8 cellular contexts compared by ENCODE assay signal in genomic region chr5:7927466-7928375, GRCh38. TPM values are rescaled to one million over a fixed set of nuclear protein-coding genes. Genes with fewer than 3 reads are reported as not detected.
A peak's percentile ranks its signal among the peaks of the same experiment; 100 is the strongest.
DNase-seq lines count a peak whose midpoint lies in the region; ATAC-seq, FAIRE-seq and TF ChIP-seq lines count a peak whose summit lies in the region.

No MANE protein-coding gene starts in this region.

- no peak overlapping the region for H3K4me3 Mint-ChIP-seq in activated CD8-positive, alpha-beta T cell treated with anti-CD3 and anti-CD28 coated beads for 36 hours
- H3K4me3 Mint-ChIP-seq in activated T-helper 2 cell treated with anti-CD3 and anti-CD28 coated beads, Interferon-gamma antibody, Interleukin-2, Interleukin-4, amounts not matched to agents 10 μg/mL and 5 μg/mL and 100 μg/mL, durations not matched to agents 14 hours and 24 hours and 36 hours (ENCODE audit: low read depth) = no peak overlapping the region

- CTCF ChIA-PET in activated CD8-positive, alpha-beta T cell treated with anti-CD3 and anti-CD28 coated beads for 36 hours (lab: Charles Lee) = interaction anchor here (1.0 to 2.1 kb wide), 9 partner anchors 9 to 1282 kb away, joined by 3 to 8 read pairs (median 3); no protein-coding TSS in a partner anchor

- no peaks in the 10 kb centered on the region for H3K9me3 Mint-ChIP-seq in activated CD8-positive, alpha-beta T cell treated with anti-CD3 and anti-CD28 coated beads for 36 hours
- no peaks in the 10 kb centered on the region for H3K9me3 Mint-ChIP-seq in activated T-helper 2 cell treated with anti-CD3 and anti-CD28 coated beads, Interferon-gamma antibody, Interleukin-2, Interleukin-4, amounts not matched to agents 10 μg/mL and 5 μg/mL and 100 μg/mL, durations not matched to agents 14 hours and 24 hours and 36 hours

- TF ChIP-seq CTCF in D721Med (IDR thresholded peaks at IDR 0.05; ENCODE audit: insufficient read depth, missing control alignments) (peak; percentile 90), fibroblast of the aortic adventitia (IDR thresholded peaks at IDR 0.05; ENCODE audit: insufficient read depth, low read length) (peak; percentile 80)
- TF ChIP-seq CTCF in activated CD8-positive, alpha-beta T cell treated with anti-CD3 and anti-CD28 coated beads for 36 hours (IDR thresholded peaks at IDR 0.05) = peak; percentile 76

- intact Hi-C loops in activated CD8-positive, alpha-beta T cell treated with anti-CD3 and anti-CD28 coated beads for 36 hours (cut with micrococcal nuclease) = loop anchor here (10.0 kb wide), 1 partner anchor 1617 kb away; the partner anchor contains the start of gene SEMA5A
- intact Hi-C loops in activated T-helper 2 cell treated with anti-CD3 and anti-CD28 coated beads, Interferon-gamma antibody, Interleukin-2, Interleukin-4, amounts not matched to agents 10 μg/mL and 5 μg/mL and 100 μg/mL, durations not matched to agents 14 hours and 24 hours and 36 hours (cut with micrococcal nuclease) = loop anchor here (5.0 kb wide), 2 partner anchors 1280 to 1615 kb away; no protein-coding TSS in a partner anchor

- no peaks in the 10 kb centered on the region for H3K36me3 Mint-ChIP-seq in activated CD8-positive, alpha-beta T cell treated with anti-CD3 and anti-CD28 coated beads for 36 hours (ENCODE audit: low read depth)
- H3K36me3 Mint-ChIP-seq in activated T-helper 2 cell treated with anti-CD3 and anti-CD28 coated beads, Interferon-gamma antibody, Interleukin-2, Interleukin-4, amounts not matched to agents 10 μg/mL and 5 μg/mL and 100 μg/mL, durations not matched to agents 14 hours and 24 hours and 36 hours (ENCODE audit: low read depth) = no peaks in the 10 kb centered on the region

- H3K4me3 ChIP-seq in fibroblast of the aortic adventitia (ENCODE audit: low read depth, low read length) = no peak overlapping the region

- H3K27me3 Mint-ChIP-seq in activated CD8-positive, alpha-beta T cell treated with anti-CD3 and anti-CD28 coated beads for 36 hours = peaks cover 6% of the 10 kb centered on the region
- peaks cover 3% of the 10 kb centered on the region for H3K27me3 Mint-ChIP-seq in activated T-helper 2 cell treated with anti-CD3 and anti-CD28 coated beads, Interferon-gamma antibody, Interleukin-2, Interleukin-4, amounts not matched to agents 10 μg/mL and 5 μg/mL and 100 μg/mL, durations not matched to agents 14 hours and 24 hours and 36 hours (ENCODE audit: low read depth)

- H3K4me1 Mint-ChIP-seq in activated CD8-positive, alpha-beta T cell treated with anti-CD3 and anti-CD28 coated beads for 36 hours (ENCODE audit: low read depth) = no peaks in the 10 kb centered on the region
- H3K4me1 Mint-ChIP-seq in activated T-helper 2 cell treated with anti-CD3 and anti-CD28 coated beads, Interferon-gamma antibody, Interleukin-2, Interleukin-4, amounts not matched to agents 10 μg/mL and 5 μg/mL and 100 μg/mL, durations not matched to agents 14 hours and 24 hours and 36 hours (ENCODE audit: low read depth) = no peaks in the 10 kb centered on the region

- ATAC-seq in GM19438 (IDR thresholded peaks at IDR 0.05; ENCODE audit: low read depth, unreplicated experiment) (peak; percentile 91), HG03469 (IDR thresholded peaks at IDR 0.05; ENCODE audit: unreplicated experiment) (peak; percentile 73)
- peak; percentile 80 for ATAC-seq in activated CD8-positive, alpha-beta T cell treated with anti-CD3 and anti-CD28 coated beads for 36 hours

- DNase-seq in D721Med (ENCODE audit: insufficient read length, low spot score) = peak; percentile 20
- peak; percentile 37 for DNase-seq in NCI-H510A (lab: John Stamatoyannopoulos, UW)
- peak; percentile 64 for DNase-seq in activated CD8-positive, alpha-beta T cell treated with anti-CD3 and anti-CD28 coated beads for 36 hours
- DNase-seq in fibroblast of the aortic adventitia (ENCODE audit: low read depth) = peak; percentile 64
- peak in 34 of 56 donors; percentile 3 to 61 (median 17) for DNase-seq in nucleus accumbens (lab: John Stamatoyannopoulos, UW)
- no peak for DNase-seq in activated T-helper 2 cell treated with anti-CD3 and anti-CD28 coated beads, Interferon-gamma antibody, Interleukin-2, Interleukin-4, amounts not matched to agents 10 μg/mL and 5 μg/mL and 100 μg/mL, durations not matched to agents 14 hours and 24 hours and 36 hours (ENCODE audit: low spot score)

- POLR2A ChIA-PET in activated CD8-positive, alpha-beta T cell treated with anti-CD3 and anti-CD28 coated beads for 36 hours (lab: Charles Lee) = interaction anchor here (0.5 kb wide), 1 partner anchor 90 kb away, joined by 3 read pairs; no protein-coding TSS in a partner anchor

- no peak for FAIRE-seq in D721Med (lab: Jason Lieb, UNC)

- H3K27ac Mint-ChIP-seq in activated CD8-positive, alpha-beta T cell treated with anti-CD3 and anti-CD28 coated beads for 36 hours = no peak overlapping the region
- no peak overlapping the region for H3K27ac Mint-ChIP-seq in activated T-helper 2 cell treated with anti-CD3 and anti-CD28 coated beads, Interferon-gamma antibody, Interleukin-2, Interleukin-4, amounts not matched to agents 10 μg/mL and 5 μg/mL and 100 μg/mL, durations not matched to agents 14 hours and 24 hours and 36 hours

RNA-seq across cellular contexts. Expression of gene MTRR, which starts 58.8 kb away (rescaled TPM):
- total RNA-seq in activated CD8-positive, alpha-beta T cell treated with anti-CD3 and anti-CD28 coated beads for 36 hours = 10 to 100 TPM; 54.3 to 57.8 TPM
- total RNA-seq in fibroblast of the aortic adventitia (ENCODE audit: low replicate concordance) = 21.6 and 40.3 TPM in 2 replicates
- total RNA-seq in activated T-helper 2 cell treated with anti-CD3 and anti-CD28 coated beads, Interferon-gamma antibody, Interleukin-2, Interleukin-4, amounts not matched to agents 10 μg/mL and 5 μg/mL and 100 μg/mL, durations not matched to agents 14 hours and 24 hours and 36 hours = 61.9 and 71.4 TPM in 2 replicates

RNA-seq across cellular contexts. Expression of gene FASTKD3, which starts 58.9 kb away (rescaled TPM):
- 10 to 100 TPM; 10.6 to 10.7 TPM for total RNA-seq in activated CD8-positive, alpha-beta T cell treated with anti-CD3 and anti-CD28 coated beads for 36 hours
- 5.4 and 12.1 TPM in 2 replicates for total RNA-seq in fibroblast of the aortic adventitia (ENCODE audit: low replicate concordance)
- total RNA-seq in activated T-helper 2 cell treated with anti-CD3 and anti-CD28 coated beads, Interferon-gamma antibody, Interleukin-2, Interleukin-4, amounts not matched to agents 10 μg/mL and 5 μg/mL and 100 μg/mL, durations not matched to agents 14 hours and 24 hours and 36 hours = 11.6 and 12.7 TPM in 2 replicates
